In the genomic region with DNA sequence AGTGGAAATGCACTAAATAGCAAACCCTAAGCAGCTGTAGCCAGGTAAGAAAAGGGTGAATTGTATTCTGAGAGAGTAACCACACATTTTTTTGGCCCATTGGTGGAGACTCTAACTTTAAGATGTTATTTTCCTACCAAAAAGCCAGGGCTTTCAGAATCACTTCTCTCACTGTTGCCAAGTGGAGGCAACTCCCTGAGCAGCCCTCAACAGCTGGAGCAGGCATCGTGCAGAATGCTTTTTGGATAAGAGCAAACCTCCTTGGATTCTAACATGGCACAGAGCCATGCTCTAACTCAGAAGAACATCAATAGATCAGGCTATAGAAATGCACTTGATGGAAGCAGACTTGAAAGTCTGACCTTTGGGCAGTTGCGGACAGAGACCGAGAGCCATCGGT, we compare ENCODE assay signal across 25 cellular contexts.
"Had no signal": no experiment of that assay in that cellular context is flagged by ENCODE, and none has a peak within 500 bp of the region (broad histone marks: within the 10 kb centered on the region; RNA-seq: fewer than 3 reads in every experiment).

No MANE protein-coding gene starts in this region.

- H3K9me3 ChIP-seq: neutrophil, pancreas, prostate gland, right lobe of liver, sigmoid colon, stomach, thoracic aorta, thyroid gland, upper lobe of left lung, vagina had no signal

- ATAC-seq: naive thymus-derived CD8-positive, alpha-beta T cell; natural killer cell treated with Interleukin-12 subunit alpha and Interleukin-12 subunit beta and Interleukin-15 and Interleukin-18, amount 100 ng/mL, for 72 hours; pancreas; right lobe of liver; stimulated activated effector memory CD8-positive, alpha-beta T cell treated with anti-CD3 and anti-CD28 coated beads, Interleukin-12 subunit alpha, Interleukin-12 subunit beta, amount 100 ng/mL, for 72 hours; stimulated activated naive B cell treated with anti-CD40 and anti-IgM and Interleukin-4, amounts not matched to agents 10 μg/mL and 1 μg/mL and 100 μg/mL, for 72 hours had no signal

- H3K4me3 ChIP-seq: pancreas, prostate gland, right lobe of liver, sigmoid colon, stomach, thoracic aorta, thyroid gland, tibial nerve, upper lobe of left lung, vagina had no signal

- DNase-seq: naive thymus-derived CD8-positive, alpha-beta T cell; nephron progenitor cell; nucleus accumbens; pancreas; retina; right lobe of liver; sigmoid colon; small intestine; stimulated activated CD4-positive, alpha-beta T cell treated with anti-CD3 and anti-CD28 coated beads, Interleukin-15, amount 100 ng/mL, for 24 hours; stimulated activated CD4-positive, alpha-beta T cell treated with anti-CD3 and anti-CD28 coated beads, Interleukin-2, amount 100 ng/mL, for 24 hours; stimulated activated CD4-positive, alpha-beta T cell treated with anti-CD3 and anti-CD28 coated beads, Interleukin-2, amount 100 ng/mL, for 48 hours; stimulated activated CD4-positive, alpha-beta T cell treated with anti-CD3 and anti-CD28 coated beads, Interleukin-4, amount 100 ng/mL, for 24 hours; stimulated activated naive B cell treated with anti-CD40 and anti-IgM and Interleukin-4, amounts not matched to agents 10 μg/mL and 1 μg/mL and 100 μg/mL, for 72 hours; stimulated activated naive CD4-positive, alpha-beta T cell treated with Interleukin-2 at 50 U/mL for 16 hours; stomach; thyroid gland; trophoblast cell; upper lobe of left lung had no signal

- H3K4me1 ChIP-seq: pancreas, prostate gland, right lobe of liver, sigmoid colon, stomach, thyroid gland, upper lobe of left lung had no signal

- H3K36me3 ChIP-seq: neutrophil, pancreas, prostate gland, right lobe of liver, sigmoid colon, stomach, thoracic aorta, thyroid gland, tibial nerve, upper lobe of left lung, vagina had no signal

- H3K27ac ChIP-seq: neutrophil, pancreas, prostate gland, right lobe of liver, sigmoid colon, stomach, thoracic aorta, upper lobe of left lung, vagina had no signal

- H3K27me3 ChIP-seq: neutrophil, pancreas, right lobe of liver, sigmoid colon, stomach, thyroid gland, tibial nerve, upper lobe of left lung, vagina had no signal
